Comparison of ENCODE assay signal across 22 cellular contexts in the genomic region with DNA sequence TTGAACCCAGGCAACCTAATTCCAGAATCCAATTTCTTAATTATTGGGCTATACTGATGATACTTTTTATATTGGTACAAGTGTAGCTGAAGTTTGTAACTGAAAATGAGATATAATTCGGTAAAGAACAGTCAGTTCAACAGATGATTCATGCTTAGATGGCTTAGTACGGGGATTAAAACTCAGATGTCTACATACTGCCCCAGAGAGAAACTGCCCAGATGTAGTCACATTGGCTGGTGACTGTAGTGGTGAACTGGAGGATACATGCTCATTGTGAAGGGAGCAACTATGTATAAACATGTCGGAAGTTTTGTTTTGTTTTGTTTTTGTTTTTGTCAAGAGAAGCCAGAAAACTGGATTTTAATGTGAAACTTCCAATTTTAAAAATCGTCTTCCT.
"Had no signal": no experiment of that assay in that cellular context is flagged by ENCODE, and none has a peak within 500 bp of the region (broad histone marks: within the 10 kb centered on the region; RNA-seq: fewer than 3 reads in every experiment).

No MANE protein-coding gene starts in this region.

- H3K27ac Mint-ChIP-seq: memory B cell; naive thymus-derived CD4-positive, alpha-beta T cell; natural killer cell treated with Interleukin-12 subunit alpha and Interleukin-12 subunit beta and Interleukin-15 and Interleukin-18, amount 100 ng/mL, for 72 hours; progenitor cell of endocrine pancreas; stimulated activated effector memory CD8-positive, alpha-beta T cell treated with anti-CD3 and anti-CD28 coated beads, Interleukin-12 subunit alpha, Interleukin-12 subunit beta, amount 100 ng/mL, for 72 hours; stimulated activated naive CD8-positive, alpha-beta T cell treated with anti-CD3 and anti-CD28 coated beads, Interleukin-15, Interleukin-2, amounts not matched to agents 100 ng/mL and 50 ng/mL, for 24 hours had no signal

- H3K4me1 ChIP-seq: right atrium auricular region, spleen, suprapubic skin, tibial artery, upper lobe of right lung had no signal

- H3K36me3 Mint-ChIP-seq: memory B cell; naive thymus-derived CD4-positive, alpha-beta T cell; natural killer cell treated with Interleukin-12 subunit alpha and Interleukin-12 subunit beta and Interleukin-15 and Interleukin-18, amount 100 ng/mL, for 72 hours; stimulated activated effector memory CD8-positive, alpha-beta T cell treated with anti-CD3 and anti-CD28 coated beads, Interleukin-12 subunit alpha, Interleukin-12 subunit beta, amount 100 ng/mL, for 72 hours had no signal

- ATAC-seq: mucosa of descending colon; naive thymus-derived CD4-positive, alpha-beta T cell; natural killer cell treated with Interleukin-12 subunit alpha and Interleukin-12 subunit beta and Interleukin-15 and Interleukin-18, amount 100 ng/mL, for 72 hours; right lobe of liver; stimulated activated effector memory CD8-positive, alpha-beta T cell treated with anti-CD3 and anti-CD28 coated beads, Interleukin-12 subunit alpha, Interleukin-12 subunit beta, amount 100 ng/mL, for 72 hours; upper lobe of right lung had no signal

- H3K9me3 ChIP-seq: left ventricle myocardium inferior, mucosa of descending colon, ovary, right atrium auricular region, right lobe of liver, spleen, suprapubic skin, thoracic aorta, tibial artery, upper lobe of right lung had no signal

- H3K9me3 Mint-ChIP-seq: stimulated activated naive CD8-positive, alpha-beta T cell treated with anti-CD3 and anti-CD28 coated beads, Interleukin-15, Interleukin-2, amounts not matched to agents 100 ng/mL and 50 ng/mL, for 24 hours had no signal

- H3K4me3 Mint-ChIP-seq: memory B cell; naive thymus-derived CD4-positive, alpha-beta T cell; natural killer cell treated with Interleukin-12 subunit alpha and Interleukin-12 subunit beta and Interleukin-15 and Interleukin-18, amount 100 ng/mL, for 72 hours; stimulated activated effector memory CD8-positive, alpha-beta T cell treated with anti-CD3 and anti-CD28 coated beads, Interleukin-12 subunit alpha, Interleukin-12 subunit beta, amount 100 ng/mL, for 72 hours; stimulated activated naive CD8-positive, alpha-beta T cell treated with anti-CD3 and anti-CD28 coated beads, Interleukin-15, Interleukin-2, amounts not matched to agents 100 ng/mL and 50 ng/mL, for 24 hours had no signal

- H3K4me1 Mint-ChIP-seq: memory B cell; naive thymus-derived CD4-positive, alpha-beta T cell; stimulated activated effector memory CD8-positive, alpha-beta T cell treated with anti-CD3 and anti-CD28 coated beads, Interleukin-12 subunit alpha, Interleukin-12 subunit beta, amount 100 ng/mL, for 72 hours had no signal

- H3K27ac ChIP-seq: left ventricle myocardium inferior, ovary, right atrium auricular region, right lobe of liver, skin epidermis, spleen, suprapubic skin, thoracic aorta, tibial artery, upper lobe of right lung had no signal

- DNase-seq: hippocampal formation; left ventricle myocardium inferior; midbrain; mucosa of descending colon; naive thymus-derived CD4-positive, alpha-beta T cell; ovary; right lobe of liver; spleen; stimulated activated CD4-positive, alpha-beta T cell treated with anti-CD3 and anti-CD28 coated beads, Interleukin-4, amount 100 ng/mL, for 24 hours; stimulated activated naive CD4-positive, alpha-beta T cell; tibial artery; trophoblast cell; upper lobe of right lung had no signal

- H3K27me3 ChIP-seq: ovary, right atrium auricular region, right lobe of liver, suprapubic skin, tibial artery, upper lobe of right lung had no signal

- H3K36me3 ChIP-seq: left ventricle myocardium inferior, ovary, right atrium auricular region, right lobe of liver, spleen, suprapubic skin, thoracic aorta, tibial artery, upper lobe of right lung had no signal

- H3K4me3 ChIP-seq: left ventricle myocardium inferior, mucosa of descending colon, ovary, right atrium auricular region, right lobe of liver, skin epidermis, spleen, suprapubic skin, thoracic aorta, tibial artery, upper lobe of right lung had no signal
